ENCODE assay signal across 9 cellular contexts in genomic region chr3:32432711-32433530, GRCh38. TPM values are rescaled to one million over a fixed set of nuclear protein-coding genes. Genes with fewer than 3 reads are reported as not detected.
A peak's percentile ranks its signal among the peaks of the same experiment; 100 is the strongest.
DNase-seq lines count a peak whose midpoint lies in the region; ATAC-seq and TF ChIP-seq lines count a peak whose summit lies in the region.
"Had no signal": no experiment of that assay in that cellular context is flagged by ENCODE, and none has a peak within 500 bp of the region (broad histone marks: within the 10 kb centered on the region; RNA-seq: fewer than 3 reads in every experiment).

No MANE protein-coding gene starts in this region.

- H3K4me1 ChIP-seq in spleen (peaks cover 28 to 100% (median 77%) of the 10 kb centered on the region in 6 donors), heart right ventricle (peaks cover 0 to 61% (median 0%) of the 10 kb centered on the region in 9 donors)

- DNase-seq in activated CD4-positive, alpha-beta T cell treated with anti-CD3 and anti-CD28 coated beads for 36 hours = peak; percentile 60
- DNase-seq in activated CD4-positive, alpha-beta T cell treated with anti-CD3 and anti-CD28 coated beads for 48 hours = no peak
- DNase-seq in spleen = no peak
- DNase-seq in NCI-H2029 (lab: John Stamatoyannopoulos, UW) = no peak
- no peak for DNase-seq in heart right ventricle
- DNase-seq in omental fat pad (ENCODE audit: low spot score) = no peak

- ATAC-seq in activated CD4-positive, alpha-beta T cell treated with anti-CD3 and anti-CD28 coated beads for 36 hours = peak; percentile 65
- ATAC-seq in HG03066 (IDR thresholded peaks at IDR 0.05; ENCODE audit: low read depth, unreplicated experiment) = peak; percentile 41
- ATAC-seq in activated T-helper 17 cell treated with anti-CD3 and anti-CD28 coated beads, Interleukin-2, amount 50 U/mL, for 72 hours (replicated peaks) = peak; percentile 74
- no peak for ATAC-seq in heart right ventricle
- no peak for ATAC-seq in omental fat pad (ENCODE audit: low FRiP score)

- no peak for TF ChIP-seq CTCF in spleen (IDR thresholded peaks at IDR 0.05 in 8 of 11, conservative IDR thresholded peaks at IDR 0.05 in 3 of 11)
- no peak for TF ChIP-seq CTCF in heart right ventricle (IDR thresholded peaks at IDR 0.05)
- TF ChIP-seq CTCF in omental fat pad (IDR thresholded peaks at IDR 0.05) = no peak

- H3K27me3 ChIP-seq in spleen (replicated peaks in 1 of 7) = no peaks in the 10 kb centered on the region
- no peaks in the 10 kb centered on the region for H3K27me3 ChIP-seq in heart right ventricle

- H3K4me3 Mint-ChIP-seq in activated CD4-positive, alpha-beta T cell treated with anti-CD3 and anti-CD28 coated beads for 36 hours = peak overlapping the region; percentile 72
- peak overlapping the region; percentile 77 for H3K4me3 Mint-ChIP-seq in activated T-helper 17 cell treated with anti-CD3 and anti-CD28 coated beads, Interleukin-2, amount 50 U/mL, for 72 hours

- CTCF ChIA-PET in activated CD4-positive, alpha-beta T cell treated with anti-CD3 and anti-CD28 coated beads for 36 hours (lab: Charles Lee) = interaction anchor here (0.7 to 3.4 kb wide), 12 partner anchors 8 to 296 kb away, joined by 3 to 25 read pairs (median 6); no protein-coding TSS in a partner anchor

- peak overlapping the region in 1 of 8 donors; percentile 42 for H3K4me3 ChIP-seq in spleen
- H3K4me3 ChIP-seq in heart right ventricle = no peak overlapping the region

- intact Hi-C loops in activated CD4-positive, alpha-beta T cell treated with anti-CD3 and anti-CD28 coated beads for 36 hours (cut with DNase I, micrococcal nuclease) = loop anchor here (1.0 to 5.0 kb wide), 8 partner anchors 13 to 70 kb away; partner anchors contain the start of genes CMTM6 (in 1 of the 2) and CMTM7 (in 1 of the 2)
- intact Hi-C loops in spleen (cut with DNase I; ENCODE audit: low total_unique reads) = no loop called here
- intact Hi-C loops in heart right ventricle (cut with DNase I) = no loop called here

- H3K27ac ChIP-seq in spleen (peak overlapping the region; percentile 67 to 93 (median 80)), heart right ventricle (peak overlapping the region in 1 of 10 donors; percentile 89)

- no peaks in the 10 kb centered on the region for H3K9me3 ChIP-seq in spleen
- no peaks in the 10 kb centered on the region for H3K9me3 ChIP-seq in heart right ventricle

- H3K27me3 Mint-ChIP-seq in activated CD4-positive, alpha-beta T cell treated with anti-CD3 and anti-CD28 coated beads for 36 hours = no peaks in the 10 kb centered on the region
- H3K27me3 Mint-ChIP-seq in activated T-helper 17 cell treated with anti-CD3 and anti-CD28 coated beads, Interleukin-2, amount 50 U/mL, for 72 hours = no peaks in the 10 kb centered on the region

- WGBS in spleen, 5 donors = 58 to 68% (median 60%) methylated on average over 12 of the region's 12 CpGs
- WGBS in heart right ventricle, 2 donors = 86 to 88% methylated on average over 12 of the region's 12 CpGs

- TF ChIP-seq POLR2A in spleen (IDR thresholded peaks at IDR 0.05) = no peak

- no peaks in the 10 kb centered on the region for H3K9me3 Mint-ChIP-seq in activated CD4-positive, alpha-beta T cell treated with anti-CD3 and anti-CD28 coated beads for 36 hours (ENCODE audit: low read depth)
- H3K9me3 Mint-ChIP-seq in activated T-helper 17 cell treated with anti-CD3 and anti-CD28 coated beads, Interleukin-2, amount 50 U/mL, for 72 hours = no peaks in the 10 kb centered on the region

- peaks cover 10% of the 10 kb centered on the region for H3K36me3 Mint-ChIP-seq in activated CD4-positive, alpha-beta T cell treated with anti-CD3 and anti-CD28 coated beads for 36 hours (ENCODE audit: low read depth)
- no peaks in the 10 kb centered on the region for H3K36me3 Mint-ChIP-seq in activated T-helper 17 cell treated with anti-CD3 and anti-CD28 coated beads, Interleukin-2, amount 50 U/mL, for 72 hours (ENCODE audit: low read depth)

- H3K4me1 Mint-ChIP-seq in activated CD4-positive, alpha-beta T cell treated with anti-CD3 and anti-CD28 coated beads for 36 hours = peaks cover 85% of the 10 kb centered on the region
- H3K4me1 Mint-ChIP-seq in activated T-helper 17 cell treated with anti-CD3 and anti-CD28 coated beads, Interleukin-2, amount 50 U/mL, for 72 hours = peaks cover 50% of the 10 kb centered on the region

- H3K27ac Mint-ChIP-seq in activated CD4-positive, alpha-beta T cell treated with anti-CD3 and anti-CD28 coated beads for 36 hours = peak overlapping the region; percentile 99
- peak overlapping the region; percentile 86 for H3K27ac Mint-ChIP-seq in activated T-helper 17 cell treated with anti-CD3 and anti-CD28 coated beads, Interleukin-2, amount 50 U/mL, for 72 hours

- H3K36me3 ChIP-seq in spleen (no peaks in the 10 kb centered on the region), heart right ventricle (no peaks in the 10 kb centered on the region)

- POLR2A ChIA-PET in activated CD4-positive, alpha-beta T cell treated with anti-CD3 and anti-CD28 coated beads for 36 hours (lab: Charles Lee) = interaction anchor here (1.0 to 1.4 kb wide), 2 partner anchors 18 to 38 kb away, joined by 4 to 7 read pairs; no protein-coding TSS in a partner anchor

RNA-seq across cellular contexts. Expression of gene CMTM7, which starts 41.3 kb away (rescaled TPM):
- total RNA-seq in activated CD4-positive, alpha-beta T cell treated with anti-CD3 and anti-CD28 coated beads for 36 hours = 10 to 100 TPM; 41.1 to 67.0 TPM
- 10 to 100 TPM; 26.9 to 51.1 TPM for total RNA-seq in activated T-helper 17 cell treated with anti-CD3 and anti-CD28 coated beads, Interleukin-2, amount 50 U/mL, for 72 hours
- total RNA-seq in spleen (10 to 100 TPM; 42.4 to 92.0 (median 48.6) TPM), heart right ventricle (1 to 10 TPM; 1.7 to 9.2 (median 2.8) TPM), omental fat pad (10 to 100 TPM; 18.0 to 34.7 (median 31.3) TPM)
- polyA plus RNA-seq in spleen (10 to 100 TPM; 27.6 to 38.3 (median 32.8) TPM), heart right ventricle (1 to 10 TPM; 4.5 to 7.2 TPM)
- total RNA-seq: A673 had no signal

Comparison
In these comparisons a context has a peak if more than half of its experiments do, and no peak if none do; other contexts are left out.
1. ATAC-seq: peak in activated CD4-positive, alpha-beta T cell treated with anti-CD3 and anti-CD28 coated beads for 36 hours (single experiment), HG03066 (single experiment) and activated T-helper 17 cell treated with anti-CD3 and anti-CD28 coated beads, Interleukin-2, amount 50 U/mL, for 72 hours (single experiment); none in heart right ventricle (0 of 8) and omental fat pad (single experiment).
2. intact Hi-C loops: an anchor here in activated CD4-positive, alpha-beta T cell treated with anti-CD3 and anti-CD28 coated beads for 36 hours (1.0 to 5.0 kb wide); none called in spleen and heart right ventricle.